Comparison of ENCODE assay signal across 13 cellular contexts in the genomic region with DNA sequence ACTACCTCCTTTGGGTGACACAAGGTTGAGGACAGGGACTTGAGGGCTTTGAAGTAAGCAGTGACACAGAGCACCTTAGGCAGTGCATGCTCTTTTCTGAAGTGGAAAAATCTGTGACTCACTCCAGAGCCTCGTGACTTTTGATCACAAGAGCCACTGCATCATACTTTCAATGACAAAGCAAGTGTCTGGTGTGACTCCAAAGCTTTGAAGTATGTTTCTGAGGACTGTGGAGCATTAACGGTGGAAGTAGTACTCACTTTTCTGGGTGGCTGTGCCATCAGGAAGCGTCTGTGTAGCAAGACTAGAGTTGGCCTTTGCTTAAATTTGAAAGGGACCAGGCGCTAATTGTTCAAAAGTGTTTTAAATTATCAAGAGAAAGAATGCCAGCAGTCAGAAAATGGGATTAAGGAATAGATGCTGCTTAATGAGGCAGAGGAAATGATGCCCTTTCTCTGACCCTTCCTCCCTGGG.
DNase-seq lines count a peak whose midpoint lies in the region; ATAC-seq, FAIRE-seq and TF ChIP-seq lines count a peak whose summit lies in the region.
"Had no signal": no experiment of that assay in that cellular context is flagged by ENCODE, and none has a peak within 500 bp of the region (broad histone marks: within the 10 kb centered on the region; RNA-seq: fewer than 3 reads in every experiment).

No MANE protein-coding gene starts in this region.

- H3K4me1 Mint-ChIP-seq in T-helper 17 cell: no peaks in the 10 kb centered on the region
- H3K4me1 Mint-ChIP-seq: CD14-positive monocyte had no signal

- TF ChIP-seq CTCF in adrenal gland (IDR thresholded peaks at IDR 0.05): no peak
- no peak for TF ChIP-seq CTCF in kidney (IDR thresholded peaks at IDR 0.05; ENCODE audit: borderline replicate concordance, extremely low read depth, insufficient read depth)

- H3K9ac ChIP-seq in kidney (ENCODE audit: low read length in 2 of 2): no peak overlapping the region

- H3K4me3 Mint-ChIP-seq in T-helper 17 cell: no peak overlapping the region
- H3K4me3 Mint-ChIP-seq: CD14-positive monocyte, immature natural killer cell had no signal

- intact Hi-C loops in adrenal gland (cut with DNase I) (no loop called here), kidney (cut with DNase I) (no loop called here)

- H3K36me3 ChIP-seq in adrenal gland (replicated peaks in 1 of 2): no peaks in the 10 kb centered on the region
- no peaks in the 10 kb centered on the region for H3K36me3 ChIP-seq in kidney (ENCODE audit: control insufficient read depth in 1 of 2, insufficient read depth in 2 of 2, low read length in 2 of 2)

- no peak for FAIRE-seq in urothelium cell line (lab: Jason Lieb, UNC)
- no peak for FAIRE-seq in kidney (lab: Jason Lieb, UNC)

- H3K27me3 ChIP-seq in adrenal gland: no peaks in the 10 kb centered on the region

- TF ChIP-seq POLR2A in adrenal gland (IDR thresholded peaks at IDR 0.05): peak in 1 of 2 donors; percentile 72

- no peaks in the 10 kb centered on the region for H3K9me3 ChIP-seq in adrenal gland (replicated peaks in 1 of 3)
- no peaks in the 10 kb centered on the region for H3K9me3 ChIP-seq in kidney (ENCODE audit: control insufficient read depth in 1 of 2, low read length in 2 of 2)
- no peaks in the 10 kb centered on the region for H3K9me3 ChIP-seq in T-helper 17 cell (ENCODE audit: control insufficient read depth, low read length, poor library complexity, severe bottlenecking)

- 47 to 51% (median 49%) methylated on average over 4 of the region's 4 CpGs for WGBS in adrenal gland, 4 donors

- DNase-seq in stimulated activated CD4-positive, alpha-beta T cell treated with anti-CD3 and anti-CD28 coated beads, Interleukin-15, amount 100 ng/mL, for 48 hours (ENCODE audit: low read depth in 2 of 2): peak; percentile 4 to 8
- no peak for DNase-seq in stimulated activated CD4-positive, alpha-beta T cell treated with anti-CD3 and anti-CD28 coated beads, Interleukin-2, amount 100 ng/mL, for 48 hours
- DNase-seq in adrenal gland: peak; percentile 70 to 89 (median 81)
- peak; percentile 93 for DNase-seq in kidney tubule cell (ENCODE audit: low spot score)
- peak; percentile 33 for DNase-seq in urothelium cell line (ENCODE audit: low spot score)
- DNase-seq in kidney: no peak
- no peak for DNase-seq in T-helper 17 cell
- DNase-seq in mesenteric fat pad (ENCODE audit: low spot score): no peak
- DNase-seq: activated gamma-delta T cell, immature natural killer cell, Karpas-422, NCI-H774 had no signal

- H3K4me1 ChIP-seq in adrenal gland (replicated peaks in 1 of 2) (peaks cover 7 to 10% of the 10 kb centered on the region in 2 donors), kidney (ENCODE audit: control insufficient read depth in 1 of 2, insufficient read depth in 1 of 2, low read depth in 1 of 2, low read length in 2 of 2) (no peaks in the 10 kb centered on the region)

- H3K27ac ChIP-seq in adrenal gland (peak overlapping the region in 3 of 5 donors; percentile 47 to 82 (median 74)), kidney (ENCODE audit: low read depth in 2 of 2, low read length in 2 of 2) (no peak overlapping the region)

- H3K27me3 Mint-ChIP-seq in T-helper 17 cell: no peaks in the 10 kb centered on the region

- H3K4me3 ChIP-seq in adrenal gland (no peak overlapping the region), kidney (ENCODE audit: low read length in 2 of 2) (no peak overlapping the region)

- no peaks in the 10 kb centered on the region for H3K36me3 Mint-ChIP-seq in T-helper 17 cell (ENCODE audit: low read depth)
- H3K36me3 Mint-ChIP-seq: CD14-positive monocyte, immature natural killer cell had no signal

- no peak for ATAC-seq in T-helper 17 cell

- no peak overlapping the region for H3K27ac Mint-ChIP-seq in T-helper 17 cell
- H3K27ac Mint-ChIP-seq: immature natural killer cell had no signal

Comparison
In these comparisons a context has a peak if more than half of its experiments do, and no peak if none do; other contexts are left out.
1. DNase-seq: peak in stimulated activated CD4-positive, alpha-beta T cell treated with anti-CD3 and anti-CD28 coated beads, Interleukin-15, amount 100 ng/mL, for 48 hours (2 of 2), adrenal gland (7 of 7), kidney tubule cell (single experiment) and urothelium cell line (single experiment); none in stimulated activated CD4-positive, alpha-beta T cell treated with anti-CD3 and anti-CD28 coated beads, Interleukin-2, amount 100 ng/mL, for 48 hours (0 of 2), kidney (single experiment), T-helper 17 cell (0 of 3) and mesenteric fat pad (single experiment).
2. H3K27ac ChIP-seq: peak in adrenal gland (3 of 5); none in kidney (0 of 2).